8 cellular contexts compared by ENCODE assay signal in genomic region chr20:50561379-50562078, GRCh38. TPM values are rescaled to one million over a fixed set of nuclear protein-coding genes. Genes with fewer than 3 reads are reported as not detected.
DNase-seq lines count a peak whose midpoint lies in the region; ATAC-seq, FAIRE-seq and TF ChIP-seq lines count a peak whose summit lies in the region.

No MANE protein-coding gene starts in this region.

- no peak for TF ChIP-seq POLR2A in GM12891 (IDR thresholded peaks at IDR 0.05; ENCODE audit: low read depth, low read length)

- DNase-seq in activated gamma-delta T cell treated with anti-CD3 and anti-CD28 coated beads, Interleukin-2, amount 50 U/mL, for 16 hours (ENCODE audit: low read depth), result peak; percentile 27
- DNase-seq in activated gamma-delta T cell treated with Interleukin-2 at 50 U/mL for 16 hours, result no peak
- peak; percentile 16 to 53 for DNase-seq in activated CD8-positive, alpha-beta memory T cell treated with anti-CD3 and anti-CD28 coated beads for 4 hours (ENCODE audit: low read depth in 2 of 2)
- DNase-seq in fibroblast of peridontal ligament (ENCODE audit: extremely low read depth), result peak; percentile 97
- DNase-seq in smooth muscle cell of the brain vasculature (ENCODE audit: low read depth, low spot score), result peak; percentile 79
- no peak for DNase-seq in DMS153 (lab: John Stamatoyannopoulos, UW)
- no peak for DNase-seq in GM12891 (ENCODE audit: insufficient read length, low spot score)

- FAIRE-seq in GM12891 (lab: Jason Lieb, UNC), result no peak

- no peak for ATAC-seq in HG02885 (IDR thresholded peaks at IDR 0.05; ENCODE audit: poor library complexity, unreplicated experiment)

TF ChIP-seq in GM12891, 5 proteins besides CTCF, POLR2A, EP300 and RAD21:
- TF ChIP-seq POLR2AphosphoS5 (IDR thresholded peaks at IDR 0.05; ENCODE audit: low read depth, low read length), result no peak
- no peak for TF ChIP-seq SPI1 (IDR thresholded peaks at IDR 0.05; ENCODE audit: low read depth, low read length)
- no peak for TF ChIP-seq POU2F2 (IDR thresholded peaks at IDR 0.05; ENCODE audit: low read depth, low read length)
- TF ChIP-seq PAX5 (IDR thresholded peaks at IDR 0.05; ENCODE audit: insufficient read depth, low read length, severe bottlenecking), result no peak
- no peak for TF ChIP-seq TAF1 (IDR thresholded peaks at IDR 0.05; ENCODE audit: low read depth, low read length)

RNA-seq across cellular contexts. Expression of gene PTPN1, which starts 51.3 kb away (rescaled TPM):
- 34.6 TPM for polyA plus RNA-seq in GM12891 (2012; ENCODE audit: low read depth, missing spikeins)

Comparison
In these comparisons a context has a peak if more than half of its experiments do, and no peak if none do; other contexts are left out.
1. DNase-seq: peak in activated gamma-delta T cell treated with anti-CD3 and anti-CD28 coated beads, Interleukin-2, amount 50 U/mL, for 16 hours (single experiment), activated CD8-positive, alpha-beta memory T cell treated with anti-CD3 and anti-CD28 coated beads for 4 hours (2 of 2), fibroblast of peridontal ligament (single experiment) and smooth muscle cell of the brain vasculature (single experiment); none in activated gamma-delta T cell treated with Interleukin-2 at 50 U/mL for 16 hours (single experiment), DMS153 (single experiment) and GM12891 (single experiment).